14 cellular contexts compared by ENCODE assay signal in genomic region chr18:32366586-32367538, GRCh38.
A peak's percentile ranks its signal among the peaks of the same experiment; 100 is the strongest.
DNase-seq lines count a peak whose midpoint lies in the region; ATAC-seq and TF ChIP-seq lines count a peak whose summit lies in the region.
"Had no signal": no experiment of that assay in that cellular context is flagged by ENCODE, and none has a peak within 500 bp of the region (broad histone marks: within the 10 kb centered on the region; RNA-seq: fewer than 3 reads in every experiment).

No MANE protein-coding gene starts in this region.

- no peaks in the 10 kb centered on the region for H3K27me3 Mint-ChIP-seq in osteocyte (ENCODE audit: unreplicated experiment)

- DNase-seq in H4 (ENCODE audit: low spot score) (peak; percentile 12), body of pancreas (peak in 1 of 4 donors; percentile 54), fibroblast of villous mesenchyme (ENCODE audit: low read depth) (peak; percentile 35), sciatic nerve (ENCODE audit: low spot score) (no peak), OCI-LY7 (ENCODE audit: low spot score) (no peak), osteocyte (ENCODE audit: extremely low spot score, unreplicated experiment) (no peak), NCI-H2227 (lab: John Stamatoyannopoulos, UW; ENCODE audit: unreplicated experiment) (no peak)
- DNase-seq: C1 segment of cervical spinal cord, DND-41, NCI-H1694, NCI-H524 had no signal

- H2AFZ ChIP-seq in OCI-LY7 (ENCODE audit: low read length) = no peak overlapping the region

- no peaks in the 10 kb centered on the region for H3K9me3 Mint-ChIP-seq in osteocyte (ENCODE audit: unreplicated experiment)
- H3K9me3 Mint-ChIP-seq: T-helper 1 cell treated with Interleukin-12 subunit alpha and Interleukin-12 subunit beta and Interleukin-4 antibody, amounts not matched to agents 30 μg/mL and 1 μg/mL, for 36 hours had no signal

- peak in 1 of 3 donors; percentile 26 for TF ChIP-seq POLR2A in body of pancreas (IDR thresholded peaks at IDR 0.05)

- H3K4me3 ChIP-seq in body of pancreas (no peak overlapping the region), fibroblast of villous mesenchyme (ENCODE audit: low read depth, low read length) (no peak overlapping the region), OCI-LY7 (ENCODE audit: low read depth, low read length, poor library complexity, severe bottlenecking) (no peak overlapping the region)

- no peaks in the 10 kb centered on the region for H3K27me3 ChIP-seq in body of pancreas

- no peaks in the 10 kb centered on the region for H3K36me3 Mint-ChIP-seq in osteocyte (ENCODE audit: unreplicated experiment)

- no peak overlapping the region for H3K27ac Mint-ChIP-seq in osteocyte (ENCODE audit: unreplicated experiment)
- H3K27ac Mint-ChIP-seq: T-helper 1 cell treated with Interleukin-12 subunit alpha and Interleukin-12 subunit beta and Interleukin-4 antibody, amounts not matched to agents 30 μg/mL and 1 μg/mL, for 36 hours had no signal

- no peaks in the 10 kb centered on the region for H3K9me3 ChIP-seq in body of pancreas
- no peaks in the 10 kb centered on the region for H3K9me3 ChIP-seq in OCI-LY7 (ENCODE audit: low read length)

- intact Hi-C loops in body of pancreas (cut with DNase I) (no loop called here), sciatic nerve (cut with DNase I) (no loop called here), OCI-LY7 (cut with micrococcal nuclease; ENCODE audit: unreplicated experiment) (no loop called here)

- H3K9me2 ChIP-seq in OCI-LY7 (ENCODE audit: insufficient read depth, low read length) = no peaks in the 10 kb centered on the region

- H3K36me3 ChIP-seq in body of pancreas (replicated peaks in 1 of 2; ENCODE audit: insufficient read depth in 1 of 2, low read depth in 2 of 2) = no peaks in the 10 kb centered on the region
- no peaks in the 10 kb centered on the region for H3K36me3 ChIP-seq in OCI-LY7 (ENCODE audit: insufficient read depth, low read length)

- H3K4me2 ChIP-seq in OCI-LY7 (ENCODE audit: low read length) = no peak overlapping the region

- peak; percentile 86 for ATAC-seq in body of pancreas
- ATAC-seq in sciatic nerve = peak; percentile 44
- ATAC-seq in HG02981 (IDR thresholded peaks at IDR 0.05; ENCODE audit: unreplicated experiment) = no peak
- ATAC-seq: activated CD4-positive, CD25-positive, alpha-beta regulatory T cell treated with anti-CD3 and anti-CD28 coated beads, Interleukin-2, amount 50 U/mL, for 24 hours had no signal

- no peak for TF ChIP-seq CTCF in body of pancreas (IDR thresholded peaks at IDR 0.05)
- no peak for TF ChIP-seq CTCF in fibroblast of villous mesenchyme (IDR thresholded peaks at IDR 0.05; ENCODE audit: insufficient read depth, low read depth, low read length)
- TF ChIP-seq CTCF in OCI-LY7 (conservative IDR thresholded peaks at IDR 0.05; ENCODE audit: low read length) = no peak
- no peak for TF ChIP-seq CTCF in osteocyte (IDR thresholded peaks at IDR 0.05)

- BruUV-seq in OCI-LY7 (replicated peaks; lab: Mats Ljungman, UMichigan) = no TSS peak

- H4K20me1 ChIP-seq in OCI-LY7 (ENCODE audit: insufficient read depth, low read length) = no peaks in the 10 kb centered on the region

- POLR2A ChIA-PET in OCI-LY7 (lab: Charles Lee) = interaction anchor here (0.6 kb wide), 1 partner anchor 17 kb away, joined by 3 read pairs; no protein-coding TSS in a partner anchor

- no peaks in the 10 kb centered on the region for H3K79me2 ChIP-seq in OCI-LY7 (ENCODE audit: insufficient read depth, low read depth, low read length)

- no peak overlapping the region for H3K4me3 Mint-ChIP-seq in osteocyte (ENCODE audit: unreplicated experiment)
- H3K4me3 Mint-ChIP-seq: T-helper 1 cell treated with Interleukin-12 subunit alpha and Interleukin-12 subunit beta and Interleukin-4 antibody, amounts not matched to agents 30 μg/mL and 1 μg/mL, for 36 hours had no signal

- CTCF ChIA-PET in OCI-LY7 (lab: Charles Lee; ENCODE audit: unreplicated experiment) = no interaction called here

- 66 to 71% methylated on average over 1 of the region's 1 CpG for WGBS in body of pancreas, 2 donors

- peak overlapping the region; percentile 35 to 96 (median 88) for H3K27ac ChIP-seq in body of pancreas
- H3K27ac ChIP-seq in OCI-LY7 (ENCODE audit: low read depth, low read length, poor library complexity, severe bottlenecking) = no peak overlapping the region

- H3K4me1 ChIP-seq in body of pancreas (peaks cover 92% of the 10 kb centered on the region), OCI-LY7 (ENCODE audit: insufficient read depth, low read length, poor library complexity, severe bottlenecking) (no peaks in the 10 kb centered on the region)

- H3K4me1 Mint-ChIP-seq in osteocyte (ENCODE audit: unreplicated experiment) = no peaks in the 10 kb centered on the region

Comparison
In these comparisons a context has a peak if more than half of its experiments do, and no peak if none do; other contexts are left out.
1. DNase-seq: peak in H4 (single experiment) and fibroblast of villous mesenchyme (single experiment); none in sciatic nerve (single experiment), OCI-LY7 (single experiment), osteocyte (single experiment) and NCI-H2227 (single experiment).